8 cellular contexts compared by ENCODE assay signal in the genomic region with DNA sequence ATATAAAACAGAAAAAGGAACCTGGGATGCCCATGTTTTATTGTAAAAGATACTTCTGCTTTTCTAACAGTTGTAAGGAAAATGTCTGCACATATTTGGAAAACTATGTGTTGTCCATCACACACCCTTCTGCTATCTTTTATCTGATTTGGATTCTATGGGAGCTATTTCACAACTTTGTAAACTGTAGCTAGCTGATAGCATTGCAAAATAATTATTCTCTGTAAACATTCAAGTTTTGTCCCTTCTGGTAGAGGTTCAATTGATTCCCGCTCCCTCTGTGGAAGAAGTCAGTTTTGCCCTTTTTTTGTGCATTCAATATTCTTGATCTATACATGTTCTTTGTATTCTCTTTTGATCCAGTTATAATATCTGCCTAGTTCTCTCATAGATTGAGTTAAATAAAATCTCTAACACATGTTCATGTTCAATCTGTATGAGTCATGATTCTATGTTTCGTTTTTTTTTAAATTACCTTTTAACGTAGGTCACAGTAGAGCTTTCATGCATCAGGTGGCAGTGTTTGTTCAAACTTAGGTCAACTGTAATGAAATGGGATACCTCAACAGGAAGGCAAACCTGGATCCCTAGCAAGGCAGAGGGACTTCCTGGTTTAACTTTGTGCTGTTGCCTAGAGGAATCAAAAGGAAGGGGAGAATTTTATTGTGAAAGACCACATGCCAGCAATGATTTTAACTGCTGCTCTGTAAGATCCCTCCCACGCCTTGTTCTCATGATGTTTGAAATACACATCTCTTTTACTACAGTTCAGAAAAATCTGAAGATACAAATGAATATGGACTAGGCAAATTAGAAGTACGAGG. TPM values are rescaled to one million over a fixed set of nuclear protein-coding genes. Genes with fewer than 3 reads are reported as not detected.
A peak's percentile ranks its signal among the peaks of the same experiment; 100 is the strongest.
DNase-seq lines count a peak whose midpoint lies in the region; ATAC-seq and TF ChIP-seq lines count a peak whose summit lies in the region.

No MANE protein-coding gene starts in this region.

- H3K4me3 ChIP-seq in mucosa of descending colon: no peak overlapping the region

- no peaks in the 10 kb centered on the region for H3K9me3 ChIP-seq in mucosa of descending colon

- H3K4me1 ChIP-seq in mucosa of descending colon (ENCODE audit: low read depth): no peaks in the 10 kb centered on the region

- no peak for TF ChIP-seq CTCF in mucosa of descending colon (IDR thresholded peaks at IDR 0.05)

- H3K36me3 ChIP-seq in mucosa of descending colon (ENCODE audit: low read depth): no peaks in the 10 kb centered on the region

- intact Hi-C loops in mucosa of descending colon (cut with DNase I, micrococcal nuclease): loop anchor here in 1 of 2 donors (10.0 kb wide), 1 partner anchor 110 kb away; no protein-coding TSS in a partner anchor

- DNase-seq in GM03348 (ENCODE audit: low spot score): peak; percentile 14
- DNase-seq in NCI-H2196 (lab: John Stamatoyannopoulos, UW; ENCODE audit: unreplicated experiment): peak; percentile 80
- peak; percentile 65 for DNase-seq in cerebellar cortex (ENCODE audit: low spot score)
- peak in 1 of 3 donors; percentile 54 for DNase-seq in mucosa of descending colon
- DNase-seq in SW 1271 (lab: John Stamatoyannopoulos, UW): no peak
- no peak for DNase-seq in A172 (ENCODE audit: low spot score)

- ATAC-seq in mucosa of descending colon: peak; percentile 98
- no peak for ATAC-seq in HG02571 (IDR thresholded peaks at IDR 0.05; ENCODE audit: unreplicated experiment)
- no peak for ATAC-seq in GM21367 (IDR thresholded peaks at IDR 0.05; ENCODE audit: unreplicated experiment)

RNA-seq across cellular contexts. Expression of gene BCL9, which starts 26.0 kb away (rescaled TPM):
- total RNA-seq in mucosa of descending colon: 10 to 100 TPM; 17.2 to 24.9 (median 18.6) TPM
- total RNA-seq in A172 (2014; rRNA removed; shearing (Covaris generic)): 6.0 and 8.9 TPM in 2 replicates

Comparison
In these comparisons a context has a peak if more than half of its experiments do, and no peak if none do; other contexts are left out.
1. DNase-seq: peak in GM03348 (single experiment), NCI-H2196 (single experiment) and cerebellar cortex (single experiment); none in SW 1271 (0 of 2) and A172 (single experiment).